21 cellular contexts compared by ENCODE assay signal in genomic region chr7:93185303-93186027, GRCh38.
A peak's percentile ranks its signal among the peaks of the same experiment; 100 is the strongest.
DNase-seq lines count a peak whose midpoint lies in the region; ATAC-seq and TF ChIP-seq lines count a peak whose summit lies in the region.
"Had no signal": no experiment of that assay in that cellular context is flagged by ENCODE, and none has a peak within 500 bp of the region (broad histone marks: within the 10 kb centered on the region; RNA-seq: fewer than 3 reads in every experiment).

No MANE protein-coding gene starts in this region.

- TF ChIP-seq CTCF in RWPE2 (IDR thresholded peaks at IDR 0.05; ENCODE audit: poor library complexity, severe bottlenecking) (no peak), fibroblast of pulmonary artery (IDR thresholded peaks at IDR 0.05; ENCODE audit: low read length, missing control alignments) (no peak)

- H3K4me3 ChIP-seq in RWPE2 (ENCODE audit: severe bottlenecking) = no peak overlapping the region
- H3K4me3 ChIP-seq in fibroblast of pulmonary artery (replicated peaks; ENCODE audit: low read depth, low read length) = no peak overlapping the region
- H3K4me3 ChIP-seq: heart left ventricle, Peyer's patch had no signal

- no peaks in the 10 kb centered on the region for H3K9me3 ChIP-seq in RWPE2 (ENCODE audit: severe bottlenecking)
- H3K9me3 ChIP-seq: heart left ventricle, Peyer's patch had no signal

- H3K27ac ChIP-seq in RWPE2 (ENCODE audit: poor library complexity, severe bottlenecking) (peak overlapping the region; percentile 23), substantia nigra (ENCODE audit: low read depth, low read length, poor library complexity, severe bottlenecking) (no peak overlapping the region)
- H3K27ac ChIP-seq: C4-2B, heart left ventricle, KMS-11, Peyer's patch had no signal

- H3K36me3 ChIP-seq in RWPE2 (ENCODE audit: low read depth) = no peaks in the 10 kb centered on the region
- H3K36me3 ChIP-seq: heart left ventricle, Peyer's patch had no signal

- DNase-seq in activated CD4-positive, CD25-positive, alpha-beta regulatory T cell (lab: John Stamatoyannopoulos, UW) = no peak
- DNase-seq in EL (peak; percentile 35), RWPE2 (ENCODE audit: low spot score) (no peak), fibroblast of pulmonary artery (ENCODE audit: low read depth) (peak; percentile 38), substantia nigra (lab: John Stamatoyannopoulos, UW) (no peak)
- DNase-seq: 8988T; activated CD8-positive, alpha-beta memory T cell treated with anti-CD3 and anti-CD28 coated beads for 24 hours; activated effector memory CD4-positive, alpha-beta T cell treated with anti-CD3 and anti-CD28 coated beads, Interleukin-2, amount 50 U/mL, for 16 hours; DMS 273 treated with DMSO at 0.1 percent for 48 hours; H9; heart left ventricle; NCI-H1105; NCI-H774; Peyer's patch; small intestine; stimulated activated naive B cell treated with anti-CD40 and anti-IgM and Interleukin-4, amounts not matched to agents 10 μg/mL and 1 μg/mL and 100 μg/mL, for 72 hours had no signal

- ATAC-seq in activated CD4-positive, CD25-positive, alpha-beta regulatory T cell treated with anti-CD3 and anti-CD28 coated beads, Interleukin-2, amount 50 U/mL, for 24 hours = peak; percentile 93 to 94
- peak; percentile 97 for ATAC-seq in RWPE2 (ENCODE audit: low read depth)
- ATAC-seq in HG02973 (IDR thresholded peaks at IDR 0.05; ENCODE audit: unreplicated experiment) = no peak
- ATAC-seq in GM19452 (IDR thresholded peaks at IDR 0.05; ENCODE audit: unreplicated experiment) = no peak
- ATAC-seq: heart left ventricle; stimulated activated naive B cell treated with anti-CD40 and anti-IgM and Interleukin-4, amounts not matched to agents 10 μg/mL and 1 μg/mL and 100 μg/mL, for 72 hours had no signal

- peaks cover 9% of the 10 kb centered on the region for H3K4me1 ChIP-seq in RWPE2 (ENCODE audit: insufficient read depth, poor library complexity, severe bottlenecking)
- H3K4me1 ChIP-seq: heart left ventricle, Peyer's patch had no signal

- H3K27me3 ChIP-seq in RWPE2 (ENCODE audit: insufficient read depth, poor library complexity, severe bottlenecking) = no peaks in the 10 kb centered on the region
- H3K27me3 ChIP-seq: Peyer's patch had no signal

Comparison
In these comparisons a context has a peak if more than half of its experiments do, and no peak if none do; other contexts are left out.
1. ATAC-seq: peak in activated CD4-positive, CD25-positive, alpha-beta regulatory T cell treated with anti-CD3 and anti-CD28 coated beads, Interleukin-2, amount 50 U/mL, for 24 hours (2 of 2) and RWPE2 (single experiment); none in HG02973 (single experiment) and GM19452 (single experiment).
2. DNase-seq: peak in EL (single experiment) and fibroblast of pulmonary artery (single experiment); none in activated CD4-positive, CD25-positive, alpha-beta regulatory T cell (0 of 4), RWPE2 (single experiment) and substantia nigra (0 of 49).